16 cellular contexts compared by ENCODE assay signal in the genomic region with DNA sequence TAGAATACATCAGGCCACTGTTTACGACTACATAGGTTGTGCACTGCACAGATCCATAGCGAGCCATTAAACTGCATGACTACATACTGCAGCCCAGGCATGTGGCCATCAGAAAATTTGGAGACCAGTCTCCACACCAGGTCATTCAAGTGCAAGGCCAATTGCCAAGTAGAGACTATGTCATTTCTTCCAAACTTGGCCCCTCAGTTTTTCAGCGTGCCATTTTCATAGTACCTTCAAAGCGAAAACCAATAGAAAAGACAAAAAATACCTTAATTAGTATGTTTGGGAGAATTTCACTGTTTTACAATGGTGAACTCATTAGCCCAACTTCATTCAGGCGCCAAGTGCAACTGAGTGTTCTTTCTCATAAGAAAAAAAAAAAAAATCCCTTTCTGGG.
DNase-seq lines count a peak whose midpoint lies in the region; ATAC-seq lines count a peak whose summit lies in the region.
"Had no signal": no experiment of that assay in that cellular context is flagged by ENCODE, and none has a peak within 500 bp of the region (broad histone marks: within the 10 kb centered on the region; RNA-seq: fewer than 3 reads in every experiment).

No MANE protein-coding gene starts in this region.

- ATAC-seq in HG03135 (IDR thresholded peaks at IDR 0.05; ENCODE audit: unreplicated experiment): no peak
- ATAC-seq: A549 had no signal

- DNase-seq in Ammon's horn (ENCODE audit: low spot score): peak; percentile 55
- DNase-seq in medulla oblongata (ENCODE audit: extremely low spot score): peak; percentile 61
- peak; percentile 32 for DNase-seq in pons (ENCODE audit: low spot score)
- DNase-seq in NCI-H2081 treated with DMSO at 0.1 percent for 48 hours (lab: John Stamatoyannopoulos, UW): no peak
- no peak for DNase-seq in COR-L47 (lab: John Stamatoyannopoulos, UW)
- DNase-seq: AML-193; BE2C; Caco-2; Calu3; CD4-positive, alpha-beta memory T cell; CD4-positive, CD25-positive, alpha-beta regulatory T cell; CD8-positive, alpha-beta memory T cell; DMS79 treated with DMSO at 0.1 percent for 48 hours; GF-D8 had no signal

Comparison
In these comparisons a context has a peak if more than half of its experiments do, and no peak if none do; other contexts are left out.
1. DNase-seq: peak in Ammon's horn (single experiment), medulla oblongata (single experiment) and pons (single experiment); none in NCI-H2081 treated with DMSO at 0.1 percent for 48 hours (single experiment) and COR-L47 (single experiment).